Comparison of ENCODE assay signal across 9 cellular contexts in genomic region chr1:51237714-51238403, GRCh38. TPM values are rescaled to one million over a fixed set of nuclear protein-coding genes. Genes with fewer than 3 reads are reported as not detected.
DNase-seq lines count a peak whose midpoint lies in the region; ATAC-seq and TF ChIP-seq lines count a peak whose summit lies in the region.
"Had no signal": no experiment of that assay in that cellular context is flagged by ENCODE, and none has a peak within 500 bp of the region (broad histone marks: within the 10 kb centered on the region; RNA-seq: fewer than 3 reads in every experiment).

No MANE protein-coding gene starts in this region.

- TF ChIP-seq EP300 in stomach (IDR thresholded peaks at IDR 0.05), result no peak

- peak overlapping the region; percentile 96 for H3K4me3 ChIP-seq in right cardiac atrium (ENCODE audit: low read length)
- H3K4me3 ChIP-seq in stomach, result peak overlapping the region; percentile 86 to 99 (median 94)

- DNase-seq in HCEC 1CT (peak; percentile 53), RKO (ENCODE audit: low spot score) (peak; percentile 60), right cardiac atrium (no peak), stomach (no peak), GM10266 (ENCODE audit: extremely low spot score) (no peak), T-helper 2 cell (no peak)
- no peak for DNase-seq in activated naive CD4-positive, alpha-beta T cell treated with anti-CD3 and anti-CD28 coated beads, Interleukin-2, amount 10 ng/mL, durations not matched to agents 7 days and 5 days
- DNase-seq in CD4-positive, alpha-beta T cell, result no peak

- no peak for ATAC-seq in right cardiac atrium
- ATAC-seq in CD4-positive, alpha-beta T cell (ENCODE audit: poor library complexity), result no peak

- no peak overlapping the region for H3K4me3 Mint-ChIP-seq in activated naive CD4-positive, alpha-beta T cell treated with anti-CD3 and anti-CD28 coated beads, Interleukin-2, amount 10 ng/mL, durations not matched to agents 7 days and 5 days
- H3K4me3 Mint-ChIP-seq in CD4-positive, alpha-beta T cell, result no peak overlapping the region
- H3K4me3 Mint-ChIP-seq: T-helper 1 cell treated with Interleukin-12 subunit alpha and Interleukin-12 subunit beta and Interleukin-4 antibody, amounts not matched to agents 30 μg/mL and 1 μg/mL, for 36 hours had no signal

- CTCF ChIA-PET in activated naive CD4-positive, alpha-beta T cell treated with anti-CD3 and anti-CD28 coated beads, Interleukin-2, amount 10 ng/mL, durations not matched to agents 7 days and 5 days (lab: Charles Lee), result interaction anchor here (0.9 to 1.2 kb wide), 2 partner anchors 31 to 59 kb away, joined by 3 to 5 read pairs; no protein-coding TSS in a partner anchor
- CTCF ChIA-PET in CD4-positive, alpha-beta T cell (lab: Charles Lee), result no interaction called here

- intact Hi-C loops in right cardiac atrium (cut with DNase I) (no loop called here), stomach (cut with DNase I; ENCODE audit: low total_unique reads) (no loop called here)
- intact Hi-C loops in CD4-positive, alpha-beta T cell (cut with DNase I, micrococcal nuclease), result loop anchor here (2.0 to 10.0 kb wide), 7 partner anchors 34 to 639 kb away; partner anchors contain the start of genes FAF1 (in 2 of the 2), EPS15 (in 1 of the 2), NRDC (in 1 of the 2) and OSBPL9 (in 1 of the 2)

- WGBS in right cardiac atrium, result 13% methylated on average over 8 of the region's 8 CpGs
- 10 to 17% (median 15%) methylated on average over 8 of the region's 8 CpGs for WGBS in stomach, 5 donors

- H3K27me3 Mint-ChIP-seq in activated naive CD4-positive, alpha-beta T cell treated with anti-CD3 and anti-CD28 coated beads, Interleukin-2, amount 10 ng/mL, durations not matched to agents 7 days and 5 days, result peaks cover 5% of the 10 kb centered on the region
- H3K27me3 Mint-ChIP-seq in CD4-positive, alpha-beta T cell, result no peaks in the 10 kb centered on the region

- H3K27ac ChIP-seq in right cardiac atrium (ENCODE audit: low read length), result peak overlapping the region; percentile 61
- H3K27ac ChIP-seq in stomach, result peak overlapping the region; percentile 48 to 99 (median 98)
- H3K27ac ChIP-seq in CD4-positive, alpha-beta T cell (ENCODE audit: low read depth, low read length), result no peak overlapping the region

- no peaks in the 10 kb centered on the region for H3K9me3 Mint-ChIP-seq in activated naive CD4-positive, alpha-beta T cell treated with anti-CD3 and anti-CD28 coated beads, Interleukin-2, amount 10 ng/mL, durations not matched to agents 7 days and 5 days
- H3K9me3 Mint-ChIP-seq in CD4-positive, alpha-beta T cell, result no peaks in the 10 kb centered on the region
- H3K9me3 Mint-ChIP-seq: T-helper 1 cell treated with Interleukin-12 subunit alpha and Interleukin-12 subunit beta and Interleukin-4 antibody, amounts not matched to agents 30 μg/mL and 1 μg/mL, for 36 hours had no signal

- no peak for TF ChIP-seq CTCF in stomach (IDR thresholded peaks at IDR 0.05)
- no peak for TF ChIP-seq CTCF in GM10266 (IDR thresholded peaks at IDR 0.05; ENCODE audit: control insufficient read depth, insufficient read depth, low read depth, missing control alignments)
- no peak for TF ChIP-seq CTCF in CD4-positive, alpha-beta T cell (IDR thresholded peaks at IDR 0.05)

- POLR2A ChIA-PET in CD4-positive, alpha-beta T cell (lab: Charles Lee), result no interaction called here

- no peak overlapping the region for H3K27ac Mint-ChIP-seq in activated naive CD4-positive, alpha-beta T cell treated with anti-CD3 and anti-CD28 coated beads, Interleukin-2, amount 10 ng/mL, durations not matched to agents 7 days and 5 days
- no peak overlapping the region for H3K27ac Mint-ChIP-seq in CD4-positive, alpha-beta T cell
- H3K27ac Mint-ChIP-seq: T-helper 1 cell treated with Interleukin-12 subunit alpha and Interleukin-12 subunit beta and Interleukin-4 antibody, amounts not matched to agents 30 μg/mL and 1 μg/mL, for 36 hours had no signal

- H3K9me3 ChIP-seq in right cardiac atrium (ENCODE audit: control insufficient read depth, low read length), result no peaks in the 10 kb centered on the region
- no peaks in the 10 kb centered on the region for H3K9me3 ChIP-seq in stomach
- no peaks in the 10 kb centered on the region for H3K9me3 ChIP-seq in CD4-positive, alpha-beta T cell (ENCODE audit: control insufficient read depth, low read length)

- peaks cover 37% of the 10 kb centered on the region for H3K4me1 Mint-ChIP-seq in activated naive CD4-positive, alpha-beta T cell treated with anti-CD3 and anti-CD28 coated beads, Interleukin-2, amount 10 ng/mL, durations not matched to agents 7 days and 5 days
- peaks cover 52% of the 10 kb centered on the region for H3K4me1 Mint-ChIP-seq in CD4-positive, alpha-beta T cell (ENCODE audit: low read depth)

- TF ChIP-seq POLR2A in stomach (IDR thresholded peaks at IDR 0.05), result no peak

- H3K27me3 ChIP-seq in right cardiac atrium (ENCODE audit: control insufficient read depth, insufficient read depth) (no peaks in the 10 kb centered on the region), stomach (no peaks in the 10 kb centered on the region)
- no peaks in the 10 kb centered on the region for H3K27me3 ChIP-seq in CD4-positive, alpha-beta T cell (ENCODE audit: control insufficient read depth, insufficient read depth, low read length)

- H3K36me3 Mint-ChIP-seq in activated naive CD4-positive, alpha-beta T cell treated with anti-CD3 and anti-CD28 coated beads, Interleukin-2, amount 10 ng/mL, durations not matched to agents 7 days and 5 days, result peaks cover 3% of the 10 kb centered on the region
- H3K36me3 Mint-ChIP-seq in CD4-positive, alpha-beta T cell (ENCODE audit: low read depth), result peaks cover 7% of the 10 kb centered on the region

- H3K4me1 ChIP-seq in right cardiac atrium (ENCODE audit: control insufficient read depth, insufficient read depth, low read length) (peaks cover 14% of the 10 kb centered on the region), stomach (peaks cover 23 to 70% (median 51%) of the 10 kb centered on the region in 4 donors)

- H3K36me3 ChIP-seq in stomach, result no peaks in the 10 kb centered on the region

RNA-seq across cellular contexts. Expression of gene RNF11, which starts 1.8 kb away (rescaled TPM):
- total RNA-seq in right cardiac atrium (100 to 1,000 TPM; 119 to 131 (median 124) TPM), stomach (100 to 1,000 TPM in 3 of 5 donors, 10 to 100 TPM in 2; 43.5 to 120 (median 107) TPM)
- polyA plus RNA-seq in right cardiac atrium (78.4 TPM), stomach (10 to 100 TPM; 34.6 to 78.2 (median 70.7) TPM)
- total RNA-seq in CD4-positive, alpha-beta T cell, result 10 to 100 TPM; 91.3 to 97.4 TPM

Comparison
In these comparisons a context has a peak if more than half of its experiments do, and no peak if none do; other contexts are left out.
1. DNase-seq: peak in HCEC 1CT (single experiment) and RKO (single experiment); none in right cardiac atrium (0 of 3), stomach (single experiment), activated naive CD4-positive, alpha-beta T cell treated with anti-CD3 and anti-CD28 coated beads, Interleukin-2, amount 10 ng/mL, durations not matched to agents 7 days and 5 days (single experiment), GM10266 (single experiment), T-helper 2 cell (0 of 5) and CD4-positive, alpha-beta T cell (0 of 10).
2. intact Hi-C loops: an anchor here in CD4-positive, alpha-beta T cell (2.0 to 10.0 kb wide); none called in right cardiac atrium and stomach.